10 cellular contexts compared by ENCODE assay signal in genomic region chr2:190636362-190636761, GRCh38. TPM values are rescaled to one million over a fixed set of nuclear protein-coding genes. Genes with fewer than 3 reads are reported as not detected.
DNase-seq lines count a peak whose midpoint lies in the region; TF ChIP-seq lines count a peak whose summit lies in the region.
"Had no signal": no experiment of that assay in that cellular context is flagged by ENCODE, and none has a peak within 500 bp of the region (broad histone marks: within the 10 kb centered on the region; RNA-seq: fewer than 3 reads in every experiment).

No MANE protein-coding gene starts in this region.

- no peak overlapping the region for H3K4me2 ChIP-seq in mesendoderm (ENCODE audit: low read length)

- H4K8ac ChIP-seq in mesendoderm (ENCODE audit: low read depth, low read length) = no peak overlapping the region

- no peak for TF ChIP-seq CTCF in choroid plexus epithelial cell (conservative IDR thresholded peaks at IDR 0.05; ENCODE audit: low read depth, low read length)

- no CpG with 5 or more reads among the region's 3 CpGs for WGBS in mesendoderm (ENCODE audit: extremely low coverage, insufficient coverage, low lambda C conversion rate)

- no peak overlapping the region for H3K9ac ChIP-seq in mesendoderm (ENCODE audit: low read length)

- no peak overlapping the region for H3K56ac ChIP-seq in mesendoderm (ENCODE audit: low read length)

- no peak overlapping the region for H2AK5ac ChIP-seq in mesendoderm (ENCODE audit: low read length)

- no peak overlapping the region for H3K18ac ChIP-seq in mesendoderm (ENCODE audit: low read length)

- no peak overlapping the region for H2BK15ac ChIP-seq in mesendoderm (replicated peaks; ENCODE audit: low read depth)

- no peaks in the 10 kb centered on the region for H3K79me2 ChIP-seq in mesendoderm (ENCODE audit: control insufficient read depth, insufficient read depth, low read length)

- H3K4ac ChIP-seq in mesendoderm (ENCODE audit: low read depth, low read length) = no peak overlapping the region

- DNase-seq in AG20443 (ENCODE audit: low spot score) (peak; percentile 50), NCI-H226 (peak; percentile 72), choroid plexus epithelial cell (ENCODE audit: low read depth) (peak; percentile 85), mesendoderm (peak; percentile 83), COR-L47 (lab: John Stamatoyannopoulos, UW) (no peak), NCI-H2029 (lab: John Stamatoyannopoulos, UW) (no peak)
- DNase-seq in stimulated activated CD4-positive, alpha-beta T cell treated with anti-CD3 and anti-CD28 coated beads, Interleukin-2, amount 100 ng/mL, for 24 hours = no peak
- DNase-seq in stimulated activated CD4-positive, alpha-beta T cell treated with anti-CD3 and anti-CD28 coated beads, Interleukin-15, amount 100 ng/mL, for 24 hours = no peak
- DNase-seq: NCI-H524 treated with DMSO at 0.1 percent for 48 hours had no signal

- H3K27ac ChIP-seq in mesendoderm (ENCODE audit: low read depth, low read length) = no peak overlapping the region
- H3K27ac ChIP-seq: C4-2B had no signal

- no peak overlapping the region for H2BK120ac ChIP-seq in mesendoderm (ENCODE audit: low read depth, low read length)

- no peaks in the 10 kb centered on the region for H3K79me1 ChIP-seq in mesendoderm (ENCODE audit: low read length)

- H4K5ac ChIP-seq in mesendoderm (ENCODE audit: low read length) = no peak overlapping the region

- peaks cover 13% of the 10 kb centered on the region for H3K4me1 ChIP-seq in mesendoderm (ENCODE audit: control insufficient read depth, low read depth, low read length)

- H3K36me3 ChIP-seq in mesendoderm (ENCODE audit: control insufficient read depth, insufficient read depth, low read length) = no peaks in the 10 kb centered on the region

- no peak overlapping the region for H3K4me3 ChIP-seq in choroid plexus epithelial cell (ENCODE audit: low read depth, low read length)
- H3K4me3 ChIP-seq in mesendoderm (ENCODE audit: low read length) = no peak overlapping the region

- H3K23ac ChIP-seq in mesendoderm (ENCODE audit: low read length) = no peak overlapping the region

- H3K27me3 ChIP-seq in mesendoderm (ENCODE audit: insufficient read depth, low read length, poor library complexity) = no peaks in the 10 kb centered on the region

- H2BK5ac ChIP-seq in mesendoderm (ENCODE audit: low read length) = no peak overlapping the region

RNA-seq across cellular contexts. Expression of gene NAB1, which starts 12.5 kb away (rescaled TPM):
- 17.5 TPM for polyA plus RNA-seq in mesendoderm (2013, experiment 1 of 2)
- polyA plus RNA-seq in mesendoderm (2013, experiment 2 of 2) = 17.0 TPM

Comparison
In these comparisons a context has a peak if more than half of its experiments do, and no peak if none do; other contexts are left out.
1. DNase-seq: peak in AG20443 (single experiment), NCI-H226 (single experiment), choroid plexus epithelial cell (single experiment) and mesendoderm (single experiment); none in stimulated activated CD4-positive, alpha-beta T cell treated with anti-CD3 and anti-CD28 coated beads, Interleukin-2, amount 100 ng/mL, for 24 hours (0 of 2), COR-L47 (single experiment), stimulated activated CD4-positive, alpha-beta T cell treated with anti-CD3 and anti-CD28 coated beads, Interleukin-15, amount 100 ng/mL, for 24 hours (single experiment) and NCI-H2029 (single experiment).